1 cellular context compared by ENCODE assay signal in the genomic region with DNA sequence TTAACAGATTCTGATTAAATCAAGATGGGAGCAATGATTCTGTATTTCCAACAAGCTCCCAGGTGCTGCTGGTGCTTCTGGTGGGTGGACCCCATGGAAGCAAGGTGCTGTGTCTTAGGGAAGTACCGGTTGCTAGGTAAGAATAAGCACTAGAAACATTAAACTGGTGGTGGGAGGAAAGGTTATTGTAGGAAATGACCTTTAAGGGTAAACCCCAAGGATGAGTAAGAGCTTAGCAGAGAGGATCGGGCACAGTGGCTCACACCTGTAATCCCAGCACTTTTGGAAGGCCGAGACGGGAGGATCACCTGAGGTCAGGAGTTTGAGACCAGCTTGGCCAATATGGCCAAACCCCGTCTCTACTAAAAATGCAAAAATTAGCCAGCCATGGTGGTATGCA.
TF ChIP-seq lines count a peak whose summit lies in the region.

No MANE protein-coding gene starts in this region.

TF ChIP-seq in GM23338, 12 proteins besides CTCF, POLR2A, EP300 and RAD21 (continued from another document):
- TF ChIP-seq, protein P1, sequence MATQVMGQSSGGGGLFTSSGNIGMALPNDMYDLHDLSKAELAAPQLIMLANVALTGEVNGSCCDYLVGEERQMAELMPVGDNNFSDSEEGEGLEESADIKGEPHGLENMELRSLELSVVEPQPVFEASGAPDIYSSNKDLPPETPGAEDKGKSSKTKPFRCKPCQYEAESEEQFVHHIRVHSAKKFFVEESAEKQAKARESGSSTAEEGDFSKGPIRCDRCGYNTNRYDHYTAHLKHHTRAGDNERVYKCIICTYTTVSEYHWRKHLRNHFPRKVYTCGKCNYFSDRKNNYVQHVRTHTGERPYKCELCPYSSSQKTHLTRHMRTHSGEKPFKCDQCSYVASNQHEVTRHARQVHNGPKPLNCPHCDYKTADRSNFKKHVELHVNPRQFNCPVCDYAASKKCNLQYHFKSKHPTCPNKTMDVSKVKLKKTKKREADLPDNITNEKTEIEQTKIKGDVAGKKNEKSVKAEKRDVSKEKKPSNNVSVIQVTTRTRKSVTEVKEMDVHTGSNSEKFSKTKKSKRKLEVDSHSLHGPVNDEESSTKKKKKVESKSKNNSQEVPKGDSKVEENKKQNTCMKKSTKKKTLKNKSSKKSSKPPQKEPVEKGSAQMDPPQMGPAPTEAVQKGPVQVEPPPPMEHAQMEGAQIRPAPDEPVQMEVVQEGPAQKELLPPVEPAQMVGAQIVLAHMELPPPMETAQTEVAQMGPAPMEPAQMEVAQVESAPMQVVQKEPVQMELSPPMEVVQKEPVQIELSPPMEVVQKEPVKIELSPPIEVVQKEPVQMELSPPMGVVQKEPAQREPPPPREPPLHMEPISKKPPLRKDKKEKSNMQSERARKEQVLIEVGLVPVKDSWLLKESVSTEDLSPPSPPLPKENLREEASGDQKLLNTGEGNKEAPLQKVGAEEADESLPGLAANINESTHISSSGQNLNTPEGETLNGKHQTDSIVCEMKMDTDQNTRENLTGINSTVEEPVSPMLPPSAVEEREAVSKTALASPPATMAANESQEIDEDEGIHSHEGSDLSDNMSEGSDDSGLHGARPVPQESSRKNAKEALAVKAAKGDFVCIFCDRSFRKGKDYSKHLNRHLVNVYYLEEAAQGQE (IDR thresholded peaks at IDR 0.05; ENCODE audit: unreplicated experiment), result no peak
- TF ChIP-seq POLR2AphosphoS5 (IDR thresholded peaks at IDR 0.05; ENCODE audit: low read depth) (no peak), ZNF462 (CRISPR knock-in tag; IDR thresholded peaks at IDR 0.05) (no peak), STAT1 (IDR thresholded peaks at IDR 0.05; ENCODE audit: unreplicated experiment) (no peak), ZNF331 (CRISPR knock-in tag; IDR thresholded peaks at IDR 0.05; ENCODE audit: low read depth) (no peak), EZH2 (IDR thresholded peaks at IDR 0.05; ENCODE audit: low read depth, unreplicated experiment) (no peak), NANOG (IDR thresholded peaks at IDR 0.05; ENCODE audit: borderline replicate concordance) (no peak), CREB1 (CRISPR knock-in tag; IDR thresholded peaks at IDR 0.05; ENCODE audit: low read depth) (no peak), EZH2phosphoT487 (IDR thresholded peaks at IDR 0.05; ENCODE audit: unreplicated experiment) (no peak), ETS1 (IDR thresholded peaks at IDR 0.05) (no peak)
